Comparison of ENCODE assay signal across 8 cellular contexts in genomic region chr1:204507317-204508105, GRCh38. TPM values are rescaled to one million over a fixed set of nuclear protein-coding genes. Genes with fewer than 3 reads are reported as not detected.
A peak's percentile ranks its signal among the peaks of the same experiment; 100 is the strongest.
DNase-seq lines count a peak whose midpoint lies in the region; ATAC-seq, FAIRE-seq and TF ChIP-seq lines count a peak whose summit lies in the region.

No MANE protein-coding gene starts in this region.

- intact Hi-C loops in dorsolateral prefrontal cortex (cut with DNase I) = loop anchor here in 1 of 2 donors (1.0 to 5.0 kb wide), 2 partner anchors 9 to 95 kb away; partner anchors contain the start of genes MDM4 and PPP1R15B

- ATAC-seq in GM19035 (IDR thresholded peaks at IDR 0.05; ENCODE audit: unreplicated experiment) = peak; percentile 2
- no peak for ATAC-seq in lung (ENCODE audit: insufficient read depth, low FRiP score)
- ATAC-seq in thoracic aorta (ENCODE audit: insufficient number of reproducible peaks, low FRiP score, low read depth) = no peak

- no peaks in the 10 kb centered on the region for H3K4me1 ChIP-seq in BE2C
- peaks cover 3% of the 10 kb centered on the region; the same call in 1 of the 2 replicates for H3K4me1 ChIP-seq in SJCRH30
- peaks cover 0 to 2% of the 10 kb centered on the region in 2 donors for H3K4me1 ChIP-seq in lung (ENCODE audit: control insufficient read depth in 2 of 2, insufficient read depth in 2 of 2, low read length in 2 of 2)
- H3K4me1 ChIP-seq in thoracic aorta (ENCODE audit: control insufficient read depth in 1 of 2, low read depth in 2 of 2) = peaks cover 0 to 4% of the 10 kb centered on the region in 2 donors

- H3K27ac ChIP-seq in SJCRH30 = peak overlapping the region; percentile 60
- peak overlapping the region; percentile 66 to 100 (median 96) for H3K27ac ChIP-seq in dorsolateral prefrontal cortex
- H3K27ac ChIP-seq in lung (ENCODE audit: low read depth in 1 of 2, low read length in 1 of 2) = peak overlapping the region; percentile 72 to 88
- peak overlapping the region; percentile 83 to 94 for H3K27ac ChIP-seq in thoracic aorta

- H3K36me3 ChIP-seq in BE2C = no peaks in the 10 kb centered on the region
- no peaks in the 10 kb centered on the region for H3K36me3 ChIP-seq in SJCRH30
- no peaks in the 10 kb centered on the region for H3K36me3 ChIP-seq in lung (ENCODE audit: control insufficient read depth in 2 of 2, insufficient read depth in 2 of 2, low read length in 2 of 2)
- H3K36me3 ChIP-seq in thoracic aorta = no peaks in the 10 kb centered on the region

- DNase-seq in BE2C (peak; percentile 75), Kasumi-1 (lab: John Stamatoyannopoulos, UW) (peak; percentile 49 to 70), SJCRH30 (peak; percentile 82 to 90), dorsolateral prefrontal cortex (peak in 4 of 10 donors; percentile 25 to 70 (median 48)), lung (ENCODE audit: low spot score) (no peak), thoracic aorta (ENCODE audit: low spot score) (no peak), H54 (ENCODE audit: insufficient read length, low spot score) (no peak)

- WGBS in lung, 2 donors = 2 to 3% methylated on average over 22 of the region's 22 CpGs

- TF ChIP-seq POLR2A in H54 (IDR thresholded peaks at IDR 0.05; ENCODE audit: low read depth, low read length) = no peak

- TF ChIP-seq CTCF in BE2C (IDR thresholded peaks at IDR 0.05; ENCODE audit: low read depth, low read length) (no peak), dorsolateral prefrontal cortex (IDR thresholded peaks at IDR 0.05 in 54 of 56, conservative IDR thresholded peaks at IDR 0.05 in 2 of 56; ENCODE audit: low read depth in 1 of 56, partially characterized antibody in 56 of 56) (peak in 1 of 56 donors; percentile 2), lung (IDR thresholded peaks at IDR 0.05; ENCODE audit: control extremely low read depth, extremely low read depth) (no peak), thoracic aorta (IDR thresholded peaks at IDR 0.05) (no peak)

- FAIRE-seq in H54 (lab: Jason Lieb, UNC) = no peak

- peak overlapping the region; percentile 85 for H3K4me3 ChIP-seq in BE2C (ENCODE audit: low read depth, low read length)
- H3K4me3 ChIP-seq in SJCRH30 = peak overlapping the region; percentile 70
- peak overlapping the region; percentile 51 to 96 (median 73) for H3K4me3 ChIP-seq in dorsolateral prefrontal cortex
- peak overlapping the region; percentile 42 for H3K4me3 ChIP-seq in lung
- H3K4me3 ChIP-seq in thoracic aorta = peak overlapping the region; percentile 83

- H3K9me3 ChIP-seq in BE2C = no peaks in the 10 kb centered on the region
- no peaks in the 10 kb centered on the region for H3K9me3 ChIP-seq in SJCRH30 (replicated peaks)
- no peaks in the 10 kb centered on the region for H3K9me3 ChIP-seq in lung (ENCODE audit: control insufficient read depth in 2 of 2, insufficient read depth in 1 of 2, low read length in 1 of 2)
- no peaks in the 10 kb centered on the region for H3K9me3 ChIP-seq in thoracic aorta

- H3K27me3 ChIP-seq in BE2C = no peaks in the 10 kb centered on the region
- no peaks in the 10 kb centered on the region for H3K27me3 ChIP-seq in SJCRH30
- H3K27me3 ChIP-seq in dorsolateral prefrontal cortex = no peaks in the 10 kb centered on the region
- no peaks in the 10 kb centered on the region for H3K27me3 ChIP-seq in lung (ENCODE audit: control insufficient read depth, insufficient read depth)
- H3K27me3 ChIP-seq in thoracic aorta (replicated peaks; ENCODE audit: insufficient read depth) = no peaks in the 10 kb centered on the region

RNA-seq across cellular contexts. Expression of gene MDM4, which starts 8.7 kb away (rescaled TPM):
- 8.1 TPM for polyA plus RNA-seq in BE2C (2012; ENCODE audit: insufficient read depth, insufficient read length, low read depth)
- 26.6 and 41.2 TPM in 2 replicates for total RNA-seq in SJCRH30 (2014; rRNA removed; shearing (Covaris generic))
- total RNA-seq in dorsolateral prefrontal cortex (100 to 1,000 TPM in 47 of 120 experiments, 10 to 100 TPM in 73; 56.3 to 151 (median 97.1) TPM), lung (100 to 1,000 TPM in 1 of 2 donors, 10 to 100 TPM in 1; 62.1 to 138 TPM), thoracic aorta (100 to 1,000 TPM in 1 of 2 donors, 10 to 100 TPM in 1; 79.9 to 126 TPM)
- 10 to 100 TPM in 1 of 2 donors, 1 to 10 TPM in 1; 5.6 to 15.6 TPM for polyA plus RNA-seq in lung

RNA-seq across cellular contexts. Expression of gene PIK3C2B, which starts 12.9 kb away (rescaled TPM):
- 51.0 TPM for polyA plus RNA-seq in BE2C (2012; ENCODE audit: insufficient read depth, insufficient read length, low read depth)
- total RNA-seq in SJCRH30 (2014; rRNA removed; shearing (Covaris generic)) = 2.4 and 3.6 TPM in 2 replicates
- total RNA-seq in dorsolateral prefrontal cortex = 100 to 1,000 TPM in 8 of 120 experiments, 10 to 100 TPM in 112; 38.4 to 188 (median 62.6) TPM
- 10 to 100 TPM; 36.9 to 37.6 TPM for total RNA-seq in lung
- 10 to 100 TPM; 11.9 to 13.2 TPM for polyA plus RNA-seq in lung
- total RNA-seq in thoracic aorta = 10 to 100 TPM; 34.5 to 44.4 TPM

Comparison
In these comparisons a context has a peak if more than half of its experiments do, and no peak if none do; other contexts are left out.
1. DNase-seq: peak in BE2C (single experiment), Kasumi-1 (2 of 2) and SJCRH30 (2 of 2); none in lung (single experiment), thoracic aorta (single experiment) and H54 (single experiment).
2. Peak in every context shown above with its lines, with median percentiles within 50 percentile points of each other: H3K4me3 ChIP-seq and H3K27ac ChIP-seq.